8 cellular contexts compared by ENCODE assay signal in genomic region chr4:186067757-186068385, GRCh38. TPM values are rescaled to one million over a fixed set of nuclear protein-coding genes. Genes with fewer than 3 reads are reported as not detected.
DNase-seq lines count a peak whose midpoint lies in the region; FAIRE-seq and TF ChIP-seq lines count a peak whose summit lies in the region.

No MANE protein-coding gene starts in this region.

- FAIRE-seq in TTC549 (lab: Jason Lieb, UNC) = peak; percentile 58

- H3K18ac ChIP-seq in mesendoderm (ENCODE audit: low read length) = no peak overlapping the region

- H3K27me3 ChIP-seq in GM23248 (replicated peaks; ENCODE audit: insufficient read depth) (no peaks in the 10 kb centered on the region), duodenal mucosa (ENCODE audit: control insufficient read depth in 1 of 2, insufficient read depth in 2 of 2, low read length in 2 of 2) (no peaks in the 10 kb centered on the region), mesendoderm (ENCODE audit: insufficient read depth, low read length, poor library complexity) (no peaks in the 10 kb centered on the region), suprapubic skin (no peaks in the 10 kb centered on the region)

- H3K79me2 ChIP-seq in GM23248 (ENCODE audit: insufficient read depth) = no peaks in the 10 kb centered on the region
- H3K79me2 ChIP-seq in mesendoderm (ENCODE audit: control insufficient read depth, insufficient read depth, low read length) = no peaks in the 10 kb centered on the region

- peak in 1 of 2 donors; percentile 26 for TF ChIP-seq CTCF in suprapubic skin (IDR thresholded peaks at IDR 0.05)

- no peak overlapping the region for H3K27ac ChIP-seq in GM23248
- no peak overlapping the region for H3K27ac ChIP-seq in duodenal mucosa (ENCODE audit: low read depth, low read length)
- no peak overlapping the region for H3K27ac ChIP-seq in mesendoderm (ENCODE audit: low read depth, low read length)
- no peak overlapping the region for H3K27ac ChIP-seq in suprapubic skin

- no peak overlapping the region for H4K5ac ChIP-seq in mesendoderm (ENCODE audit: low read length)

- H3K56ac ChIP-seq in mesendoderm (ENCODE audit: low read length) = no peak overlapping the region

- H2AK5ac ChIP-seq in mesendoderm (ENCODE audit: low read length) = no peak overlapping the region

- no peak overlapping the region for H3K4ac ChIP-seq in mesendoderm (ENCODE audit: low read depth, low read length)

- H3K4me2 ChIP-seq in GM23248 (ENCODE audit: unreplicated experiment) = peak overlapping the region; percentile 96
- no peak overlapping the region for H3K4me2 ChIP-seq in mesendoderm (ENCODE audit: low read length)

- H4K8ac ChIP-seq in mesendoderm (ENCODE audit: low read depth, low read length) = no peak overlapping the region

- no peak overlapping the region for H2BK5ac ChIP-seq in mesendoderm (ENCODE audit: low read length)

- H3K79me1 ChIP-seq in mesendoderm (ENCODE audit: low read length) = no peaks in the 10 kb centered on the region

- H3K4me3 ChIP-seq in GM23248 (peak overlapping the region; percentile 84), duodenal mucosa (ENCODE audit: low read depth in 1 of 2, low read length in 2 of 2) (peak overlapping the region; percentile 69 to 82), mesendoderm (ENCODE audit: low read length) (no peak overlapping the region), suprapubic skin (peak overlapping the region; percentile 57)

- no peak for TF ChIP-seq POLR2A in suprapubic skin (IDR thresholded peaks at IDR 0.05)

- DNase-seq in NCI-H1694 (lab: John Stamatoyannopoulos, UW) = peak; percentile 33
- DNase-seq in NCI-H1694 treated with DMSO at 0.1 percent for 48 hours (lab: John Stamatoyannopoulos, UW) = no peak
- peak; percentile 64 for DNase-seq in GM23248
- DNase-seq in M059J (ENCODE audit: low read depth) = peak; percentile 61
- DNase-seq in mesendoderm = peak; percentile 65
- peak in 1 of 2 donors; percentile 74 for DNase-seq in suprapubic skin (ENCODE audit: low spot score in 2 of 2)

- 34% methylated on average over 9 of the region's 9 CpGs for WGBS in GM23248 (ENCODE audit: low coverage in 1 of 2, low lambda C conversion rate in 2 of 2, missing lambda C conversion rate in 2 of 2), 2 experiments
- no CpG with 5 or more reads among the region's 9 CpGs for WGBS in mesendoderm (ENCODE audit: extremely low coverage, insufficient coverage, low lambda C conversion rate)
- WGBS in suprapubic skin = 45% methylated on average over 9 of the region's 9 CpGs

- in situ Hi-C loops in GM23248 (cut with MboI) = no loop called here

- H2AFZ ChIP-seq in GM23248 = peak overlapping the region; percentile 96

- H3K9ac ChIP-seq in GM23248 (peak overlapping the region; percentile 68), duodenal mucosa (ENCODE audit: low read depth in 1 of 2, low read length in 2 of 2) (peak overlapping the region; percentile 28 to 62), mesendoderm (ENCODE audit: low read length) (no peak overlapping the region)

- no peaks in the 10 kb centered on the region for H3F3A ChIP-seq in GM23248 (ENCODE audit: insufficient read depth)

- no peak overlapping the region for H3K23ac ChIP-seq in mesendoderm (ENCODE audit: low read length)

- no peak for TF ChIP-seq EP300 in suprapubic skin (IDR thresholded peaks at IDR 0.05)

- H2BK15ac ChIP-seq in mesendoderm (replicated peaks; ENCODE audit: low read depth) = no peak overlapping the region

- no peaks in the 10 kb centered on the region for H3K9me2 ChIP-seq in GM23248 (ENCODE audit: insufficient read depth)

- no peaks in the 10 kb centered on the region for H3K9me3 ChIP-seq in GM23248 (ENCODE audit: low read depth)
- no peaks in the 10 kb centered on the region for H3K9me3 ChIP-seq in duodenal mucosa (ENCODE audit: control insufficient read depth in 1 of 2, low read length in 2 of 2)
- no peaks in the 10 kb centered on the region for H3K9me3 ChIP-seq in suprapubic skin

- no peak overlapping the region for H2BK120ac ChIP-seq in mesendoderm (ENCODE audit: low read depth, low read length)

- H3K4me1 ChIP-seq in GM23248 (ENCODE audit: insufficient read depth) (no peaks in the 10 kb centered on the region), duodenal mucosa (ENCODE audit: control insufficient read depth in 1 of 2, insufficient read depth in 2 of 2, low read length in 2 of 2) (no peaks in the 10 kb centered on the region), mesendoderm (ENCODE audit: control insufficient read depth, low read depth, low read length) (no peaks in the 10 kb centered on the region), suprapubic skin (peaks cover 4% of the 10 kb centered on the region)

- H3K36me3 ChIP-seq in GM23248 (ENCODE audit: low read depth) (no peaks in the 10 kb centered on the region), duodenal mucosa (ENCODE audit: control insufficient read depth in 1 of 2, insufficient read depth in 2 of 2, low read length in 2 of 2) (no peaks in the 10 kb centered on the region), mesendoderm (ENCODE audit: control insufficient read depth, insufficient read depth, low read length) (no peaks in the 10 kb centered on the region), suprapubic skin (no peaks in the 10 kb centered on the region)

- no peaks in the 10 kb centered on the region for H4K20me1 ChIP-seq in GM23248 (ENCODE audit: insufficient read depth)

RNA-seq across cellular contexts. Expression of gene TLR3, which starts 1.1 kb away (rescaled TPM):
- 0.38 and 0.54 TPM in 2 replicates for total RNA-seq in GM23248 (2014; rRNA removed; shearing (Covaris generic))
- polyA plus RNA-seq in GM23248 (2016; fragmentation: Nextera tagmentation; extraction: Ambion mirVana) = 0.66 and 0.68 TPM in 2 replicates
- total RNA-seq in M059J (2014; rRNA removed; shearing (Covaris generic)) = 6.7 and 7.2 TPM in 2 replicates
- polyA plus RNA-seq in mesendoderm (2013, experiment 1 of 2) = 0.63 TPM
- 0.59 TPM for polyA plus RNA-seq in mesendoderm (2013, experiment 2 of 2)
- 1 to 10 TPM; 3.1 to 6.1 (median 4.4) TPM for total RNA-seq in suprapubic skin

RNA-seq across cellular contexts. Expression of gene FAM149A, which starts 36.6 kb away (rescaled TPM):
- total RNA-seq in GM23248 (2014; rRNA removed; shearing (Covaris generic)) = 0.13 and 3.4 TPM in 2 replicates
- polyA plus RNA-seq in GM23248 (2016; fragmentation: Nextera tagmentation; extraction: Ambion mirVana) = 0.94 and 1.2 TPM in 2 replicates
- not detected in 2 replicates for total RNA-seq in M059J (2014; rRNA removed; shearing (Covaris generic))
- 4.5 TPM for polyA plus RNA-seq in mesendoderm (2013, experiment 1 of 2)
- 4.9 TPM for polyA plus RNA-seq in mesendoderm (2013, experiment 2 of 2)
- total RNA-seq in suprapubic skin = 1 to 10 TPM; 2.9 to 4.3 (median 3.8) TPM
